Comparison of ENCODE assay signal across 13 cellular contexts in the genomic region with DNA sequence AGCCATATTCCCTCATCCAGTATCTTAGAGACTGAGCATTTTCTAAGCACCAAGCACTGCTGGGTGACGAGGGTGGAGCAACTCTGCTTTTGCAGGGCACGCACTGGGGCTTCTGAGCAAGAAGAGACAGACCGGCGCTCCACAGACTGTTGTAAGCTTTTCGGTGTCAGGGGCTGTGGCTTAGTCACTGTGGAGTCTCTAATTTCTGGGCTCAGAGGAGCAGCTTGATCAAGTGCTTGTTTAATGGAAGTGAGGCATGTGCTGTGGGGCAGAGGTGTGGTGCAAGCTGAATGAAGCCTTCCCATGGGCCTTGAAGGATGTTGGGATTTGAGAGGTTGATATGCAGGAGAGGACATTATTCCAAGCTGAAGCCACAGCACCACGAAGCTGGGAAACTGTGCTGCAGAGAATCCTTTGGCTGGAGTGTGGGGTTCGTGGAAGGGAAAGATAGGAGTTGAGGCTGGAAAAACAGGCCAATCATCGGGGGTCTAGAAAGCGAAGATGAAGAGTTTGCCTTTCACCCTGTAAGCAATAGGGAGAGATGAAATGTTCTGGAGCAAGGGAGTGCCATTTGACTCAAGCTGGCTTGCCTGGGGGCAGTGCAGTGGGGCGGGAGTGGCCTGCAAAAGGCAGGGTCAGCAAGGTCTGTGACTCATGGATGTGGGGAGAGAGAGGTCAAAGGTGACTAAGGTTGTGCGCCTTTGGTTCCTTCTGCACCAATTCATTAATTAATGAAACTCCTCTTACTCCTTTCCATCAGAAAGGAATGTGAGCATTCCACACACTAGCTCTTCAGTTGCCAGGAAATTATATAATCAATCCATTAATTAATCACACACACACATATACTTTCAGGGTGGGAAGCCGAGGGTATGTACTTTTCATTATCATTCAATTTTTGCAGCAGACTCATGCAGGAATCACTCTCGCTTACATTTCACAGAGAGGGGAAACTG.
"Had no signal": no experiment of that assay in that cellular context is flagged by ENCODE, and none has a peak within 500 bp of the region (broad histone marks: within the 10 kb centered on the region; RNA-seq: fewer than 3 reads in every experiment).

No MANE protein-coding gene starts in this region.

- ATAC-seq: activated CD8-positive, alpha-beta memory T cell treated with anti-CD3 and anti-CD28 coated beads, Interleukin-2, amount 10 ng/mL, durations not matched to agents 7 days and 5 days; pancreas; stimulated activated effector memory CD8-positive, alpha-beta T cell treated with anti-CD3 and anti-CD28 coated beads, Interleukin-12 subunit alpha, Interleukin-12 subunit beta, amount 100 ng/mL, for 72 hours had no signal

- H3K36me3 ChIP-seq: cardiac muscle cell, esophagus squamous epithelium, pancreas, thoracic aorta, uterus had no signal

- H3K4me3 ChIP-seq: cardiac muscle cell, esophagus squamous epithelium, hepatocyte, pancreas, thoracic aorta, uterus had no signal

- H3K4me1 Mint-ChIP-seq: activated CD8-positive, alpha-beta memory T cell treated with anti-CD3 and anti-CD28 coated beads, Interleukin-2, amount 10 ng/mL, durations not matched to agents 7 days and 5 days; stimulated activated effector memory CD8-positive, alpha-beta T cell treated with anti-CD3 and anti-CD28 coated beads, Interleukin-12 subunit alpha, Interleukin-12 subunit beta, amount 100 ng/mL, for 72 hours had no signal

- H3K4me1 ChIP-seq: esophagus squamous epithelium, pancreas, uterus had no signal

- H3K4me2 ChIP-seq: hepatocyte had no signal

- H3K27me3 ChIP-seq: cardiac muscle cell, hepatocyte, pancreas, uterus had no signal

- H3K27me3 Mint-ChIP-seq: activated CD8-positive, alpha-beta memory T cell treated with anti-CD3 and anti-CD28 coated beads, Interleukin-2, amount 10 ng/mL, durations not matched to agents 7 days and 5 days had no signal

- H3K36me3 Mint-ChIP-seq: activated CD8-positive, alpha-beta memory T cell treated with anti-CD3 and anti-CD28 coated beads, Interleukin-2, amount 10 ng/mL, durations not matched to agents 7 days and 5 days; stimulated activated effector memory CD8-positive, alpha-beta T cell treated with anti-CD3 and anti-CD28 coated beads, Interleukin-12 subunit alpha, Interleukin-12 subunit beta, amount 100 ng/mL, for 72 hours had no signal

- FAIRE-seq: pancreas had no signal

- H3K9me3 ChIP-seq: esophagus squamous epithelium, pancreas, thoracic aorta, uterus had no signal

- H3K27ac ChIP-seq: cardiac muscle cell, esophagus squamous epithelium, hepatocyte, pancreas, thoracic aorta, uterus had no signal

- H3K27ac Mint-ChIP-seq: activated CD8-positive, alpha-beta memory T cell treated with anti-CD3 and anti-CD28 coated beads, Interleukin-2, amount 10 ng/mL, durations not matched to agents 7 days and 5 days; stimulated activated effector memory CD8-positive, alpha-beta T cell treated with anti-CD3 and anti-CD28 coated beads, Interleukin-12 subunit alpha, Interleukin-12 subunit beta, amount 100 ng/mL, for 72 hours had no signal

- DNase-seq: activated CD4-positive, alpha-beta T cell treated with anti-CD3 and anti-CD28 coated beads, Interleukin-2, amount 50 U/mL, for 48 hours; activated CD4-positive, CD25-positive, alpha-beta regulatory T cell treated with anti-CD3 and anti-CD28 coated beads, Interleukin-2, amount 50 U/mL, for 72 hours; activated CD8-positive, alpha-beta memory T cell treated with anti-CD3 and anti-CD28 coated beads, Interleukin-2, amount 10 ng/mL, durations not matched to agents 7 days and 5 days; activated naive CD4-positive, alpha-beta T cell treated with anti-CD3 and anti-CD28 coated beads, Interleukin-2, amount 50 U/mL, for 16 hours; activated T-cell treated with anti-CD3 and anti-CD28 coated beads, Interleukin-2, amount 50 U/mL, for 1 hour; esophagus squamous epithelium; pancreas; SW 1271; uterus had no signal

- H3K79me2 ChIP-seq: hepatocyte had no signal

- H3K4me3 Mint-ChIP-seq: activated CD8-positive, alpha-beta memory T cell treated with anti-CD3 and anti-CD28 coated beads, Interleukin-2, amount 10 ng/mL, durations not matched to agents 7 days and 5 days; stimulated activated effector memory CD8-positive, alpha-beta T cell treated with anti-CD3 and anti-CD28 coated beads, Interleukin-12 subunit alpha, Interleukin-12 subunit beta, amount 100 ng/mL, for 72 hours had no signal
